Comparison of ENCODE assay signal across 12 cellular contexts in genomic region chr9:2872941-2873323, GRCh38. TPM values are rescaled to one million over a fixed set of nuclear protein-coding genes. Genes with fewer than 3 reads are reported as not detected.
DNase-seq lines count a peak whose midpoint lies in the region; ATAC-seq and TF ChIP-seq lines count a peak whose summit lies in the region.
"Had no signal": no experiment of that assay in that cellular context is flagged by ENCODE, and none has a peak within 500 bp of the region (broad histone marks: within the 10 kb centered on the region; RNA-seq: fewer than 3 reads in every experiment).

No MANE protein-coding gene starts in this region.

- H3K36me3 Mint-ChIP-seq in activated naive CD4-positive, alpha-beta T cell treated with anti-CD3 and anti-CD28 coated beads, Interleukin-2, amount 50 U/mL, for 24 hours, result no peaks in the 10 kb centered on the region
- H3K36me3 Mint-ChIP-seq in type B pancreatic cell, result no peaks in the 10 kb centered on the region
- H3K36me3 Mint-ChIP-seq: naive thymus-derived CD8-positive, alpha-beta T cell had no signal

- ATAC-seq in GM21717 (IDR thresholded peaks at IDR 0.05; ENCODE audit: unreplicated experiment), result no peak
- ATAC-seq: naive thymus-derived CD8-positive, alpha-beta T cell had no signal

- H3K9me3 Mint-ChIP-seq in activated naive CD4-positive, alpha-beta T cell treated with anti-CD3 and anti-CD28 coated beads, Interleukin-2, amount 50 U/mL, for 24 hours, result no peaks in the 10 kb centered on the region
- no peaks in the 10 kb centered on the region for H3K9me3 Mint-ChIP-seq in type B pancreatic cell
- H3K9me3 Mint-ChIP-seq: naive thymus-derived CD8-positive, alpha-beta T cell had no signal

- peak overlapping the region; percentile 34 for H3K4me3 Mint-ChIP-seq in activated naive CD4-positive, alpha-beta T cell treated with anti-CD3 and anti-CD28 coated beads, Interleukin-2, amount 50 U/mL, for 24 hours
- peak overlapping the region; percentile 53 for H3K4me3 Mint-ChIP-seq in type B pancreatic cell
- H3K4me3 Mint-ChIP-seq: naive thymus-derived CD8-positive, alpha-beta T cell had no signal

- H3K27ac Mint-ChIP-seq in activated naive CD4-positive, alpha-beta T cell treated with anti-CD3 and anti-CD28 coated beads, Interleukin-2, amount 50 U/mL, for 24 hours, result no peak overlapping the region
- peak overlapping the region; percentile 72 for H3K27ac Mint-ChIP-seq in type B pancreatic cell

- peaks cover 2% of the 10 kb centered on the region for H3K27me3 Mint-ChIP-seq in activated naive CD4-positive, alpha-beta T cell treated with anti-CD3 and anti-CD28 coated beads, Interleukin-2, amount 50 U/mL, for 24 hours
- H3K27me3 Mint-ChIP-seq in type B pancreatic cell, result peaks cover 31% of the 10 kb centered on the region

- H3K4me1 Mint-ChIP-seq in activated naive CD4-positive, alpha-beta T cell treated with anti-CD3 and anti-CD28 coated beads, Interleukin-2, amount 50 U/mL, for 24 hours, result peaks cover 43% of the 10 kb centered on the region
- H3K4me1 Mint-ChIP-seq in type B pancreatic cell (ENCODE audit: unreplicated experiment), result peaks cover 22% of the 10 kb centered on the region

- TF ChIP-seq CTCF in type B pancreatic cell (conservative IDR thresholded peaks at IDR 0.05), result no peak

- peak in 4 of 6 experiments; percentile 5 to 69 (median 36) for DNase-seq in stimulated activated naive CD4-positive, alpha-beta T cell (lab: John Stamatoyannopoulos, UW)
- DNase-seq in stimulated activated naive CD4-positive, alpha-beta T cell treated with Interleukin-2 at 50 U/mL for 16 hours (lab: John Stamatoyannopoulos, UW), result no peak
- DNase-seq in NOMO-1 treated with DMSO at 0.1 percent for 48 hours (lab: John Stamatoyannopoulos, UW; ENCODE audit: unreplicated experiment) (peak; percentile 10), type B pancreatic cell (ENCODE audit: extremely low spot score, unreplicated experiment) (no peak), COLO829 (ENCODE audit: low spot score) (no peak), SKM-1 (lab: John Stamatoyannopoulos, UW; ENCODE audit: unreplicated experiment) (no peak)
- DNase-seq: colonic mucosa; kidney; naive thymus-derived CD8-positive, alpha-beta T cell; NCI-H2107 had no signal

RNA-seq across cellular contexts. Expression of gene PUM3, which starts 29.0 kb away (rescaled TPM):
- total RNA-seq in type B pancreatic cell (ENCODE audit: low replicate concordance), result 49.9 and 54.4 TPM in 2 replicates

Comparison
In these comparisons a context has a peak if more than half of its experiments do, and no peak if none do; other contexts are left out.
1. DNase-seq: peak in stimulated activated naive CD4-positive, alpha-beta T cell (4 of 6) and NOMO-1 treated with DMSO at 0.1 percent for 48 hours (single experiment); none in stimulated activated naive CD4-positive, alpha-beta T cell treated with Interleukin-2 at 50 U/mL for 16 hours (single experiment), type B pancreatic cell (single experiment), COLO829 (single experiment) and SKM-1 (single experiment).